1 cellular context compared by ENCODE assay signal in genomic region chr17:49565948-49566491, GRCh38.
TF ChIP-seq lines count a peak whose summit lies in the region.

No MANE protein-coding gene starts in this region.

TF ChIP-seq in HepG2, 621 proteins besides CTCF, POLR2A, EP300 and RAD21 (continued from another document):
- TF ChIP-seq LBX2 (CRISPR knock-in tag; IDR thresholded peaks at IDR 0.05; ENCODE audit: borderline replicate concordance) (no peak), ZNF17 (CRISPR knock-in tag; IDR thresholded peaks at IDR 0.05) (no peak), KDM1A (CRISPR knock-in tag; IDR thresholded peaks at IDR 0.05) (no peak), MAX (IDR thresholded peaks at IDR 0.05) (peak; percentile 54), ZBTB26 (CRISPR knock-in tag; IDR thresholded peaks at IDR 0.05; ENCODE audit: borderline replicate concordance) (peak; percentile 23; the same call in 1 of the 2 replicates), ZNF460 (CRISPR knock-in tag; IDR thresholded peaks at IDR 0.05; ENCODE audit: borderline replicate concordance) (no peak), ZNF687 (CRISPR knock-in tag; IDR thresholded peaks at IDR 0.05) (peak; percentile 53), JARID2 (CRISPR knock-in tag; IDR thresholded peaks at IDR 0.05; ENCODE audit: insufficient replicate concordance) (no peak), JUNB (CRISPR knock-in tag; IDR thresholded peaks at IDR 0.05; ENCODE audit: borderline replicate concordance) (no peak), JUN (CRISPR knock-in tag; IDR thresholded peaks at IDR 0.05) (no peak), ZNF550 (CRISPR knock-in tag; IDR thresholded peaks at IDR 0.05; ENCODE audit: borderline replicate concordance) (0 out of 2 replicates have a peak, but pooled peaks have one; percentile 26), PHF21A (CRISPR knock-in tag; IDR thresholded peaks at IDR 0.05) (0 out of 2 replicates have a peak, but pooled peaks have one; percentile 25), NR2F6 (IDR thresholded peaks at IDR 0.05) (no peak), NR2F6 (CRISPR knock-in tag; IDR thresholded peaks at IDR 0.05) (0 out of 2 replicates have a peak, but pooled peaks have one; percentile 22), ZBTB43 (CRISPR knock-in tag; conservative IDR thresholded peaks at IDR 0.05) (no peak), ZNF784 (CRISPR knock-in tag; IDR thresholded peaks at IDR 0.05; ENCODE audit: borderline replicate concordance) (0 out of 2 replicates have a peak, but pooled peaks have one; percentile 2), PHF20 (CRISPR knock-in tag; IDR thresholded peaks at IDR 0.05) (peak; percentile 42; the same call in 1 of the 2 replicates), PAXIP1 (CRISPR knock-in tag; conservative IDR thresholded peaks at IDR 0.05) (peak; percentile 26; the same call in 1 of the 2 replicates), MEF2D (CRISPR knock-in tag; IDR thresholded peaks at IDR 0.05) (no peak), ZNF746 (CRISPR knock-in tag; IDR thresholded peaks at IDR 0.05) (peak; percentile 74), FOXA1 (IDR thresholded peaks at IDR 0.05) (no peak), FOXA1 (CRISPR knock-in tag; IDR thresholded peaks at IDR 0.05) (peak; percentile 39), ISL2 (CRISPR knock-in tag; IDR thresholded peaks at IDR 0.05) (no peak), ZNF451 (CRISPR knock-in tag; IDR thresholded peaks at IDR 0.05) (no peak), REPIN1 (CRISPR knock-in tag; IDR thresholded peaks at IDR 0.05; ENCODE audit: borderline replicate concordance, low read depth) (no peak), GABPB1 (CRISPR knock-in tag; IDR thresholded peaks at IDR 0.05) (0 out of 2 replicates have a peak, but pooled peaks have one; percentile 30), ZNF484 (CRISPR knock-in tag; IDR thresholded peaks at IDR 0.05; ENCODE audit: borderline replicate concordance, low read depth) (no peak)
